Comparison of ENCODE assay signal across 1 cellular context in genomic region chr1:209827384-209828261, GRCh38.
A peak's percentile ranks its signal among the peaks of the same experiment; 100 is the strongest.
TF ChIP-seq lines count a peak whose summit lies in the region.

UTP25 (plus strand) TSS chr1:209827972; CDS start chr1:209828064, 92 bp downstream.

TF ChIP-seq in HepG2, 621 proteins besides CTCF, POLR2A, EP300 and RAD21 (continued from another document and continues in another):
- TF ChIP-seq ZBTB39 (CRISPR knock-in tag; IDR thresholded peaks at IDR 0.05) (no peak), ZNF761 (CRISPR knock-in tag; conservative IDR thresholded peaks at IDR 0.05) (no peak), ZNF263 (CRISPR knock-in tag; IDR thresholded peaks at IDR 0.05) (no peak), ATM (IDR thresholded peaks at IDR 0.05; ENCODE audit: borderline replicate concordance) (no peak), FOXA3 (CRISPR knock-in tag; IDR thresholded peaks at IDR 0.05) (peak; percentile 81), HNRNPK (IDR thresholded peaks at IDR 0.05; ENCODE audit: low read depth, low read length, poor library complexity, severe bottlenecking) (no peak), SNRNP70 (IDR thresholded peaks at IDR 0.05; ENCODE audit: low read depth, low read length) (no peak), UBTF (CRISPR knock-in tag; IDR thresholded peaks at IDR 0.05) (no peak; the same call in 1 of the 2 replicates), ZNF331 (CRISPR knock-in tag; IDR thresholded peaks at IDR 0.05) (peak; percentile 80; the same call in 1 of the 2 replicates), HINFP (CRISPR knock-in tag; IDR thresholded peaks at IDR 0.05; ENCODE audit: low read depth) (no peak), ZNF792 (CRISPR knock-in tag; IDR thresholded peaks at IDR 0.05) (peak; percentile 78), ZFAT (CRISPR knock-in tag; conservative IDR thresholded peaks at IDR 0.05) (no peak), REL (CRISPR knock-in tag; conservative IDR thresholded peaks at IDR 0.05) (0 out of 2 replicates have a peak, but pooled peaks have one; percentile 57), POLR2AphosphoS2 (IDR thresholded peaks at IDR 0.05; ENCODE audit: low read depth, low read length) (no peak), ELF1 (CRISPR knock-in tag; IDR thresholded peaks at IDR 0.05) (peak; percentile 96), TOE1 (CRISPR knock-in tag; IDR thresholded peaks at IDR 0.05) (no peak), ZNF549 (CRISPR knock-in tag; IDR thresholded peaks at IDR 0.05) (no peak), HOXA3 (CRISPR knock-in tag; IDR thresholded peaks at IDR 0.05) (peak; percentile 59; the same call in 1 of the 2 replicates), ZNF781 (CRISPR knock-in tag; IDR thresholded peaks at IDR 0.05; ENCODE audit: borderline replicate concordance, not compliant biosample characterization) (peak; percentile 44), FOSL2 (CRISPR knock-in tag; IDR thresholded peaks at IDR 0.05) (peak; percentile 44; the same call in 1 of the 2 replicates), ZNF780A (CRISPR knock-in tag; IDR thresholded peaks at IDR 0.05) (no peak), NFKB2 (CRISPR knock-in tag; IDR thresholded peaks at IDR 0.05; ENCODE audit: borderline replicate concordance) (peak; percentile 27; the same call in 1 of the 2 replicates), SP5 (CRISPR knock-in tag; IDR thresholded peaks at IDR 0.05; ENCODE audit: borderline replicate concordance, low read depth) (0 out of 2 replicates have a peak, but pooled peaks have one; percentile 22), TFDP2 (CRISPR knock-in tag; IDR thresholded peaks at IDR 0.05) (peak; percentile 78), DR1 (CRISPR knock-in tag; IDR thresholded peaks at IDR 0.05) (0 out of 2 replicates have a peak, but pooled peaks have one; percentile 29), ZNF468 (CRISPR knock-in tag; IDR thresholded peaks at IDR 0.05) (peak; percentile 41; the same call in 1 of the 2 replicates), ZKSCAN5 (CRISPR knock-in tag; IDR thresholded peaks at IDR 0.05) (no peak), ZBTB25 (CRISPR knock-in tag; IDR thresholded peaks at IDR 0.05) (peak; percentile 70; the same call in 1 of the 2 replicates), ZNF746 (CRISPR knock-in tag; IDR thresholded peaks at IDR 0.05) (no peak), NFE2 (CRISPR knock-in tag; IDR thresholded peaks at IDR 0.05) (no peak), ZNF550 (CRISPR knock-in tag; IDR thresholded peaks at IDR 0.05; ENCODE audit: borderline replicate concordance) (no peak), NR2C2 (CRISPR knock-in tag; IDR thresholded peaks at IDR 0.05; ENCODE audit: borderline replicate concordance) (peak; percentile 67), ZSCAN5A (CRISPR knock-in tag; IDR thresholded peaks at IDR 0.05; ENCODE audit: borderline replicate concordance) (no peak), ZGPAT (CRISPR knock-in tag; IDR thresholded peaks at IDR 0.05) (peak; percentile 77; the same call in 1 of the 2 replicates), ZBTB34 (CRISPR knock-in tag; IDR thresholded peaks at IDR 0.05) (no peak), FOXM1 (CRISPR knock-in tag; IDR thresholded peaks at IDR 0.05) (no peak), ZNF891 (CRISPR knock-in tag; IDR thresholded peaks at IDR 0.05) (peak; percentile 67), ZMAT3 (CRISPR knock-in tag; conservative IDR thresholded peaks at IDR 0.05) (0 out of 2 replicates have a peak, but pooled peaks have one; percentile 42), SMARCC2 (IDR thresholded peaks at IDR 0.05) (no peak), HIC2 (CRISPR knock-in tag; IDR thresholded peaks at IDR 0.05; ENCODE audit: low read depth) (0 out of 2 replicates have a peak, but pooled peaks have one; percentile 23), GRHL1 (CRISPR knock-in tag; conservative IDR thresholded peaks at IDR 0.05) (no peak), MAZ (IDR thresholded peaks at IDR 0.05; ENCODE audit: borderline replicate concordance, low read depth, low read length) (no peak), MAZ (CRISPR knock-in tag; IDR thresholded peaks at IDR 0.05; ENCODE audit: low read depth) (no peak), PAWR (CRISPR knock-in tag; IDR thresholded peaks at IDR 0.05; ENCODE audit: borderline replicate concordance) (no peak), CCAR2 (optimal IDR thresholded peaks at IDR 0.05; ENCODE audit: low read depth, low read length) (no peak), ZNF691 (CRISPR knock-in tag; IDR thresholded peaks at IDR 0.05; ENCODE audit: borderline replicate concordance, low read depth) (no peak; the same call in 1 of the 2 replicates)
